Comparison of ENCODE assay signal across 12 cellular contexts in genomic region chr7:126411821-126412383, GRCh38.
DNase-seq lines count a peak whose midpoint lies in the region; ATAC-seq and TF ChIP-seq lines count a peak whose summit lies in the region.
"Had no signal": no experiment of that assay in that cellular context is flagged by ENCODE, and none has a peak within 500 bp of the region (broad histone marks: within the 10 kb centered on the region; RNA-seq: fewer than 3 reads in every experiment).

No MANE protein-coding gene starts in this region.

- intact Hi-C loops in Right ventricle myocardium inferior (cut with DNase I) = no loop called here
- intact Hi-C loops in thyroid gland (cut with DNase I) = no loop called here

- no peak for TF ChIP-seq CTCF in thyroid gland (IDR thresholded peaks at IDR 0.05)

- no peak overlapping the region for H3K27ac ChIP-seq in thyroid gland

- H3K4me1 ChIP-seq in thyroid gland = no peaks in the 10 kb centered on the region

- no peak overlapping the region for H3K4me3 ChIP-seq in thyroid gland (replicated peaks in 1 of 3)

- in situ Hi-C loops in ACHN (cut with HindIII; ENCODE audit: low pct_ligation_motif_present, low pct_unique_long_range_greater_than_20kb, low sequenced_read_pairs) = no loop called here

- peak; percentile 8 for DNase-seq in ACHN
- no peak for DNase-seq in NAMALWA (ENCODE audit: low spot score)
- DNase-seq in Right ventricle myocardium inferior (ENCODE audit: missing footprints) = no peak
- DNase-seq in KG1 (lab: John Stamatoyannopoulos, UW) = no peak
- no peak for DNase-seq in thyroid gland
- DNase-seq: activated CD4-positive, alpha-beta memory T cell treated with anti-CD3 and anti-CD28 coated beads for 36 hours; activated effector memory CD4-positive, alpha-beta T cell treated with Interleukin-2 at 50 U/mL for 16 hours; kidney; stimulated activated CD8-positive, alpha-beta memory T cell treated with anti-CD3 and anti-CD28 coated beads, Interleukin-4, amount 100 ng/mL, for 48 hours had no signal

- H3K9me3 ChIP-seq in thyroid gland = no peaks in the 10 kb centered on the region

- H3K27me3 ChIP-seq in thyroid gland = no peaks in the 10 kb centered on the region

- H3K36me3 ChIP-seq in thyroid gland = no peaks in the 10 kb centered on the region

- TF ChIP-seq POLR2A in thyroid gland (IDR thresholded peaks at IDR 0.05) = no peak

- 77 to 87% methylated on average over 3 of the region's 3 CpGs for WGBS in thyroid gland, 2 donors

- ATAC-seq in GM19324 (IDR thresholded peaks at IDR 0.05; ENCODE audit: low FRiP score, unreplicated experiment) (peak; percentile 69), HG02623 (IDR thresholded peaks at IDR 0.05; ENCODE audit: unreplicated experiment) (peak; percentile 73), HG03520 (IDR thresholded peaks at IDR 0.05; ENCODE audit: unreplicated experiment) (peak; percentile 84), Right ventricle myocardium inferior (no peak)
